In genomic region chr7:106041140-106041717, GRCh38 we compare ENCODE assay signal across 8 cellular contexts.
A peak's percentile ranks its signal among the peaks of the same experiment; 100 is the strongest.
DNase-seq lines count a peak whose midpoint lies in the region; ATAC-seq, FAIRE-seq and TF ChIP-seq lines count a peak whose summit lies in the region.

No MANE protein-coding gene starts in this region.

- H3K4me1 ChIP-seq in RWPE2 (ENCODE audit: insufficient read depth, poor library complexity, severe bottlenecking): no peaks in the 10 kb centered on the region

- no peak for FAIRE-seq in bronchial epithelial cell (lab: Jason Lieb, UNC)

- no peaks in the 10 kb centered on the region for H3K36me3 Mint-ChIP-seq in mesothelial cell of epicardium

- H3K9me3 Mint-ChIP-seq in mesothelial cell of epicardium: no peaks in the 10 kb centered on the region

- H3K27me3 Mint-ChIP-seq in mesothelial cell of epicardium (ENCODE audit: low read depth): peaks cover 27% of the 10 kb centered on the region

- H3K27ac Mint-ChIP-seq in mesothelial cell of epicardium: no peak overlapping the region

- H3K27ac ChIP-seq in RWPE2 (ENCODE audit: poor library complexity, severe bottlenecking): no peak overlapping the region

- H3K4me3 Mint-ChIP-seq in mesothelial cell of epicardium: no peak overlapping the region

- no peak overlapping the region for H3K4me3 ChIP-seq in RWPE2 (ENCODE audit: severe bottlenecking)
- no peak overlapping the region for H3K4me3 ChIP-seq in bronchial epithelial cell (ENCODE audit: low read depth, low read length)

- peak; percentile 47 to 57 for DNase-seq in SHP77 (lab: John Stamatoyannopoulos, UW)
- DNase-seq in SHP77 treated with DMSO at 0.1 percent for 48 hours (lab: John Stamatoyannopoulos, UW): no peak
- DNase-seq in RWPE2 (ENCODE audit: low spot score): no peak
- no peak for DNase-seq in bronchial epithelial cell (ENCODE audit: low read depth)
- DNase-seq in mesothelial cell of epicardium (ENCODE audit: low spot score in 2 of 2, unreplicated experiment in 2 of 2): no peak

- H3K36me3 ChIP-seq in RWPE2 (ENCODE audit: low read depth) (no peaks in the 10 kb centered on the region), bronchial epithelial cell (ENCODE audit: control insufficient read depth, insufficient read depth, low read length) (no peaks in the 10 kb centered on the region)

- peak; percentile 57 for ATAC-seq in HG02943 (IDR thresholded peaks at IDR 0.05; ENCODE audit: low read depth, unreplicated experiment)
- ATAC-seq in RWPE2 (ENCODE audit: low read depth): peak; percentile 60
- no peak for ATAC-seq in GM19455 (IDR thresholded peaks at IDR 0.05; ENCODE audit: unreplicated experiment)
- no peak for ATAC-seq in HG02884 (IDR thresholded peaks at IDR 0.05; ENCODE audit: unreplicated experiment)

- no peaks in the 10 kb centered on the region for H3K27me3 ChIP-seq in RWPE2 (ENCODE audit: insufficient read depth, poor library complexity, severe bottlenecking)
- H3K27me3 ChIP-seq in bronchial epithelial cell (ENCODE audit: control insufficient read depth, insufficient read depth, low read length): no peaks in the 10 kb centered on the region

- peaks cover 9% of the 10 kb centered on the region for H3K4me1 Mint-ChIP-seq in mesothelial cell of epicardium

- TF ChIP-seq CTCF in RWPE2 (IDR thresholded peaks at IDR 0.05; ENCODE audit: poor library complexity, severe bottlenecking) (peak; percentile 71), bronchial epithelial cell (IDR thresholded peaks at IDR 0.05; ENCODE audit: insufficient read depth, low read length, severe bottlenecking) (peak; percentile 79), mesothelial cell of epicardium (IDR thresholded peaks at IDR 0.05; ENCODE audit: unreplicated experiment) (peak; percentile 81)

- H3K9me3 ChIP-seq in RWPE2 (ENCODE audit: severe bottlenecking): no peaks in the 10 kb centered on the region

Comparison
In these comparisons a context has a peak if more than half of its experiments do, and no peak if none do; other contexts are left out.
1. DNase-seq: peak in SHP77 (2 of 2); none in SHP77 treated with DMSO at 0.1 percent for 48 hours (single experiment), RWPE2 (single experiment), bronchial epithelial cell (single experiment) and mesothelial cell of epicardium (0 of 2).
2. ATAC-seq: peak in HG02943 (single experiment) and RWPE2 (single experiment); none in GM19455 (single experiment) and HG02884 (single experiment).
3. Peak in every context shown above with its lines, with median percentiles within 50 percentile points of each other: CTCF ChIP-seq.